In the genomic region with DNA sequence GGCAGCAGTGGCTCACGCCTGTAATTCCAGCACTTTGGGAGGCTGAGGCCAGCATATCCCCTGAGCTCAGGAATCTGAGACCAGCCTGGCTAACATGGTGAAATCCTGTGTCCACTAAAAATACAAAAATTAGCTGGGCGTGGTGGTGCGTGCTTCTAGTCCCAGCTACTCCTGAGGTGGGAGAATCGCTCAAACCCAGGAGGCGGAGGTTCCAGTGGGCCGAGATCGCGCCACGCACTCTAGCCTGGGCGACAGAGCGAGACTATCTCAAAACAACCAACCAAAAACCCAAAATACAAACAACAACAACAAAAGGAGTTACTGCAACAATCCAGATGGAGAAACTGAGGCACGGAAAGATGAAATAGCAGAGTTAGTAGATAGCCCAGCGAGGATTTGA, we compare ENCODE assay signal across 21 cellular contexts. TPM values are rescaled to one million over a fixed set of nuclear protein-coding genes. Genes with fewer than 3 reads are reported as not detected.
DNase-seq lines count a peak whose midpoint lies in the region; ATAC-seq and TF ChIP-seq lines count a peak whose summit lies in the region.
"Had no signal": no experiment of that assay in that cellular context is flagged by ENCODE, and none has a peak within 500 bp of the region (broad histone marks: within the 10 kb centered on the region; RNA-seq: fewer than 3 reads in every experiment).

No MANE protein-coding gene starts in this region.

- H3K4ac ChIP-seq in mesenchymal stem cell (ENCODE audit: low read depth in 1 of 2, low read length in 2 of 2): no peak overlapping the region

- H3K27ac Mint-ChIP-seq in stimulated activated naive CD8-positive, alpha-beta T cell treated with anti-CD3 and anti-CD28 coated beads, Interleukin-15, amount 100 ng/mL, for 72 hours: peak overlapping the region in 1 of 2 donors; percentile 52
- H3K27ac Mint-ChIP-seq in activated CD8-positive, alpha-beta T cell treated with anti-CD3 and anti-CD28 coated beads for 36 hours: no peak overlapping the region
- H3K27ac Mint-ChIP-seq: activated B cell treated with CpG ODN at 0.5 μM for 24 hours; activated naive CD4-positive, alpha-beta T cell treated with anti-CD3 and anti-CD28 coated beads, Interleukin-2, amount 50 U/mL, for 72 hours; dendritic cell treated with granulocyte-macrophage colony-stimulating factor and Interleukin-4, amounts not matched to agents 40 ng/mL and 50 ng/mL, for 4 days; IgD-negative memory B cell had no signal

- no peaks in the 10 kb centered on the region for H3K9me3 ChIP-seq in mesenchymal stem cell (ENCODE audit: control insufficient read depth, low read length)
- no peaks in the 10 kb centered on the region for H3K9me3 ChIP-seq in upper lobe of right lung
- H3K9me3 ChIP-seq: SJSA1, spleen, suprapubic skin, vagina had no signal

- no peak overlapping the region for H2BK120ac ChIP-seq in mesenchymal stem cell (ENCODE audit: low read depth, low read length)

- H3K27me3 ChIP-seq in mesenchymal stem cell (ENCODE audit: control insufficient read depth in 1 of 2, insufficient read depth in 1 of 2, low read length in 2 of 2) (peaks cover 0 to 16% of the 10 kb centered on the region in 2 experiments), upper lobe of right lung (no peaks in the 10 kb centered on the region)
- H3K27me3 ChIP-seq: SJSA1, vagina had no signal

- peak overlapping the region; percentile 22 to 46 for H3K4me3 Mint-ChIP-seq in stimulated activated naive CD8-positive, alpha-beta T cell treated with anti-CD3 and anti-CD28 coated beads, Interleukin-15, amount 100 ng/mL, for 72 hours
- peak overlapping the region; percentile 4 for H3K4me3 Mint-ChIP-seq in activated CD8-positive, alpha-beta T cell treated with anti-CD3 and anti-CD28 coated beads for 36 hours
- H3K4me3 Mint-ChIP-seq: activated B cell treated with CpG ODN at 0.5 μM for 24 hours had no signal

- H3K27ac ChIP-seq in mesenchymal stem cell (ENCODE audit: low read length, poor library complexity, severe bottlenecking) (no peak overlapping the region), upper lobe of right lung (no peak overlapping the region)
- H3K27ac ChIP-seq: C4-2B, SJSA1, suprapubic skin, vagina had no signal

- no peak overlapping the region for H3K4me2 ChIP-seq in mesenchymal stem cell (ENCODE audit: low read length, poor library complexity, severe bottlenecking)

- no peaks in the 10 kb centered on the region for H3K4me1 ChIP-seq in mesenchymal stem cell (ENCODE audit: control insufficient read depth, insufficient read depth, low read depth, low read length)
- H3K4me1 ChIP-seq in upper lobe of right lung: no peaks in the 10 kb centered on the region
- H3K4me1 ChIP-seq: SJSA1, vagina had no signal

- H3K18ac ChIP-seq in mesenchymal stem cell (ENCODE audit: low read depth in 1 of 2, low read length in 2 of 2): no peak overlapping the region

- no peak overlapping the region for H2BK5ac ChIP-seq in mesenchymal stem cell (ENCODE audit: low read depth, low read length, poor library complexity, severe bottlenecking)

- no peak overlapping the region for H3K14ac ChIP-seq in mesenchymal stem cell (ENCODE audit: low read length in 2 of 2)

- no peaks in the 10 kb centered on the region for H3K79me1 ChIP-seq in mesenchymal stem cell (replicated peaks; ENCODE audit: low read length, poor library complexity, severe bottlenecking)

- no peak for ATAC-seq in stimulated activated naive CD8-positive, alpha-beta T cell treated with anti-CD3 and anti-CD28 coated beads, Interleukin-15, amount 100 ng/mL, for 72 hours
- ATAC-seq in stimulated activated naive CD8-positive, alpha-beta T cell treated with anti-CD3 and anti-CD28 coated beads, Interleukin-15, Interleukin-2, amounts not matched to agents 100 U/mL and 50 U/mL, for 24 hours: no peak
- no peak for ATAC-seq in activated CD8-positive, alpha-beta T cell treated with anti-CD3 and anti-CD28 coated beads for 36 hours
- no peak for ATAC-seq in upper lobe of right lung
- ATAC-seq in HG03460 (IDR thresholded peaks at IDR 0.05; ENCODE audit: unreplicated experiment): no peak
- ATAC-seq in GM21526 (IDR thresholded peaks at IDR 0.05; ENCODE audit: low FRiP score, unreplicated experiment): no peak

- no peaks in the 10 kb centered on the region for H3K27me3 Mint-ChIP-seq in stimulated activated naive CD8-positive, alpha-beta T cell treated with anti-CD3 and anti-CD28 coated beads, Interleukin-15, amount 100 ng/mL, for 72 hours
- no peaks in the 10 kb centered on the region for H3K27me3 Mint-ChIP-seq in activated CD8-positive, alpha-beta T cell treated with anti-CD3 and anti-CD28 coated beads for 36 hours
- H3K27me3 Mint-ChIP-seq: IgD-negative memory B cell had no signal

- POLR2A ChIA-PET in activated CD8-positive, alpha-beta T cell treated with anti-CD3 and anti-CD28 coated beads for 36 hours (lab: Charles Lee): interaction anchor here (1.1 kb wide), 1 partner anchor 78 kb away, joined by 3 read pairs; no protein-coding TSS in a partner anchor

- H3K4me3 ChIP-seq in mesenchymal stem cell (ENCODE audit: insufficient read depth in 1 of 2, low read depth in 1 of 2, low read length in 2 of 2) (no peak overlapping the region), upper lobe of right lung (no peak overlapping the region)
- H3K4me3 ChIP-seq: SJSA1, suprapubic skin, vagina had no signal

- H2AK5ac ChIP-seq in mesenchymal stem cell (ENCODE audit: low read length, severe bottlenecking): no peak overlapping the region

- H2BK15ac ChIP-seq in mesenchymal stem cell (ENCODE audit: low read depth, poor library complexity, severe bottlenecking): no peak overlapping the region

- H4K8ac ChIP-seq in mesenchymal stem cell (ENCODE audit: low read length): peak overlapping the region; percentile 23

- no peak for DNase-seq in stimulated activated naive CD8-positive, alpha-beta T cell treated with anti-CD3 and anti-CD28 coated beads, Interleukin-15, amount 100 ng/mL, for 72 hours
- no peak for DNase-seq in stimulated activated naive CD8-positive, alpha-beta T cell treated with anti-CD3 and anti-CD28 coated beads, Interleukin-15, Interleukin-2, amounts not matched to agents 100 U/mL and 50 U/mL, for 24 hours
- no peak for DNase-seq in activated CD8-positive, alpha-beta T cell treated with anti-CD3 and anti-CD28 coated beads for 36 hours
- DNase-seq in mesenchymal stem cell: no peak
- DNase-seq in upper lobe of right lung: peak; percentile 17
- no peak for DNase-seq in NCI-H1694 treated with DMSO at 0.1 percent for 48 hours (lab: John Stamatoyannopoulos, UW)
- DNase-seq: activated B cell treated with CpG ODN at 0.5 μM for 24 hours, mammary epithelial cell, NCI-H1105 treated with DMSO at 0.1 percent for 48 hours, NCI-H2029, NCI-H69 had no signal

- WGBS in mesenchymal stem cell: 98% methylated on average over 10 of the region's 13 CpGs

- peaks cover 20% of the 10 kb centered on the region for H3K4me1 Mint-ChIP-seq in stimulated activated naive CD8-positive, alpha-beta T cell treated with anti-CD3 and anti-CD28 coated beads, Interleukin-15, amount 100 ng/mL, for 72 hours
- H3K4me1 Mint-ChIP-seq in activated CD8-positive, alpha-beta T cell treated with anti-CD3 and anti-CD28 coated beads for 36 hours (ENCODE audit: low read depth): peaks cover 9% of the 10 kb centered on the region

- H3K23ac ChIP-seq in mesenchymal stem cell (ENCODE audit: low read length in 2 of 2): no peak overlapping the region

- H2AFZ ChIP-seq in mesenchymal stem cell (ENCODE audit: low read depth, low read length): no peak overlapping the region

- H3K9me3 Mint-ChIP-seq in stimulated activated naive CD8-positive, alpha-beta T cell treated with anti-CD3 and anti-CD28 coated beads, Interleukin-15, amount 100 ng/mL, for 72 hours: no peaks in the 10 kb centered on the region
- no peaks in the 10 kb centered on the region for H3K9me3 Mint-ChIP-seq in activated CD8-positive, alpha-beta T cell treated with anti-CD3 and anti-CD28 coated beads for 36 hours
- H3K9me3 Mint-ChIP-seq: activated B cell treated with CpG ODN at 0.5 μM for 24 hours; activated naive CD4-positive, alpha-beta T cell treated with anti-CD3 and anti-CD28 coated beads, Interleukin-2, amount 50 U/mL, for 72 hours; dendritic cell treated with granulocyte-macrophage colony-stimulating factor and Interleukin-4, amounts not matched to agents 40 ng/mL and 50 ng/mL, for 4 days; IgD-negative memory B cell had no signal

- intact Hi-C loops in activated CD8-positive, alpha-beta T cell treated with anti-CD3 and anti-CD28 coated beads for 36 hours (cut with micrococcal nuclease): no loop called here
- intact Hi-C loops in upper lobe of right lung (cut with DNase I): no loop called here

- CTCF ChIA-PET in activated CD8-positive, alpha-beta T cell treated with anti-CD3 and anti-CD28 coated beads for 36 hours (lab: Charles Lee): no interaction called here

- H3K9ac ChIP-seq in mesenchymal stem cell (ENCODE audit: low read length): no peak overlapping the region

- no peaks in the 10 kb centered on the region for H3K36me3 Mint-ChIP-seq in activated CD8-positive, alpha-beta T cell treated with anti-CD3 and anti-CD28 coated beads for 36 hours (ENCODE audit: low read depth)
- H3K36me3 Mint-ChIP-seq: activated naive CD4-positive, alpha-beta T cell treated with anti-CD3 and anti-CD28 coated beads, Interleukin-2, amount 50 U/mL, for 72 hours; IgD-negative memory B cell had no signal

- no peak for TF ChIP-seq CTCF in activated CD8-positive, alpha-beta T cell treated with anti-CD3 and anti-CD28 coated beads for 36 hours (IDR thresholded peaks at IDR 0.05)
- no peak for TF ChIP-seq CTCF in upper lobe of right lung (IDR thresholded peaks at IDR 0.05)

- no peak overlapping the region for H2BK12ac ChIP-seq in mesenchymal stem cell (ENCODE audit: low read length in 2 of 2)

- H3K36me3 ChIP-seq in mesenchymal stem cell (ENCODE audit: control insufficient read depth in 1 of 2, insufficient read depth in 2 of 2, low read depth in 1 of 2, low read length in 2 of 2) (no peaks in the 10 kb centered on the region), upper lobe of right lung (no peaks in the 10 kb centered on the region)
- H3K36me3 ChIP-seq: SJSA1, spleen, suprapubic skin, vagina had no signal

- no peak overlapping the region for H4K91ac ChIP-seq in mesenchymal stem cell (ENCODE audit: low read length)

RNA-seq across cellular contexts. Expression of a gene that starts 35.4 kb away (rescaled TPM):
- 1 to 10 TPM; 1.1 to 2.8 TPM for total RNA-seq in activated CD8-positive, alpha-beta T cell treated with anti-CD3 and anti-CD28 coated beads for 36 hours
- 0.36 TPM for polyA plus RNA-seq in mesenchymal stem cell (2013, experiment 1 of 2)
- polyA plus RNA-seq in mesenchymal stem cell (2013, experiment 2 of 2): 0.34 TPM
- 1.7 TPM for total RNA-seq in upper lobe of right lung
- total RNA-seq: vagina had no signal

RNA-seq across cellular contexts. Expression of a gene that starts 35.5 kb away (rescaled TPM):
- total RNA-seq in activated CD8-positive, alpha-beta T cell treated with anti-CD3 and anti-CD28 coated beads for 36 hours: 10 to 100 TPM; 23.7 to 25.6 TPM
- polyA plus RNA-seq in mesenchymal stem cell (2013, experiment 1 of 2): 7.4 TPM
- 9.6 TPM for polyA plus RNA-seq in mesenchymal stem cell (2013, experiment 2 of 2)
- 13.8 TPM for total RNA-seq in upper lobe of right lung

RNA-seq across cellular contexts. Expression of a gene that starts 51.2 kb away (rescaled TPM):
- total RNA-seq in activated CD8-positive, alpha-beta T cell treated with anti-CD3 and anti-CD28 coated beads for 36 hours: 1 to 10 TPM; 2.5 to 3.0 TPM
- polyA plus RNA-seq in mesenchymal stem cell (2013, experiment 1 of 2): 0.33 TPM
- polyA plus RNA-seq in mesenchymal stem cell (2013, experiment 2 of 2): 0.36 TPM
- total RNA-seq in upper lobe of right lung: 0.23 TPM
